In genomic region chr10:75788394-75789205, GRCh38 we compare ENCODE assay signal across 11 cellular contexts.
DNase-seq lines count a peak whose midpoint lies in the region; ATAC-seq lines count a peak whose summit lies in the region.
"Had no signal": no experiment of that assay in that cellular context is flagged by ENCODE, and none has a peak within 500 bp of the region (broad histone marks: within the 10 kb centered on the region; RNA-seq: fewer than 3 reads in every experiment).

No MANE protein-coding gene starts in this region.

- H3K27me3 Mint-ChIP-seq in T-helper 2 cell treated with Interferon-gamma antibody and Interleukin-4, amounts not matched to agents 5 μg/mL and 100 μg/mL, for 36 hours (ENCODE audit: low read depth), result peaks cover 2% of the 10 kb centered on the region
- H3K27me3 Mint-ChIP-seq: dendritic cell treated with granulocyte-macrophage colony-stimulating factor and Interleukin-4, amounts not matched to agents 40 ng/mL and 50 ng/mL, for 4 days had no signal

- H3K4me3 Mint-ChIP-seq in T-helper 2 cell treated with Interferon-gamma antibody and Interleukin-4, amounts not matched to agents 5 μg/mL and 100 μg/mL, for 36 hours, result no peak overlapping the region
- H3K4me3 Mint-ChIP-seq: dendritic cell treated with granulocyte-macrophage colony-stimulating factor and Interleukin-4, amounts not matched to agents 40 ng/mL and 50 ng/mL, for 4 days; nephron progenitor cell had no signal

- no peak for ATAC-seq in HG03342 (IDR thresholded peaks at IDR 0.05; ENCODE audit: unreplicated experiment)

- no peaks in the 10 kb centered on the region for H3K9me3 Mint-ChIP-seq in T-helper 2 cell treated with Interferon-gamma antibody and Interleukin-4, amounts not matched to agents 5 μg/mL and 100 μg/mL, for 36 hours
- H3K9me3 Mint-ChIP-seq: dendritic cell treated with granulocyte-macrophage colony-stimulating factor and Interleukin-4, amounts not matched to agents 40 ng/mL and 50 ng/mL, for 4 days had no signal

- H3K4me1 Mint-ChIP-seq in T-helper 2 cell treated with Interferon-gamma antibody and Interleukin-4, amounts not matched to agents 5 μg/mL and 100 μg/mL, for 36 hours (ENCODE audit: low read depth), result no peaks in the 10 kb centered on the region

- no peaks in the 10 kb centered on the region for H3K36me3 Mint-ChIP-seq in T-helper 2 cell treated with Interferon-gamma antibody and Interleukin-4, amounts not matched to agents 5 μg/mL and 100 μg/mL, for 36 hours (ENCODE audit: low read depth)

- DNase-seq in AG08395 (ENCODE audit: low spot score) (peak; percentile 30), amniotic epithelial cell (ENCODE audit: low read depth) (peak; percentile 7), glomerular endothelial cell (ENCODE audit: extremely low read depth, low read depth, low spot score) (peak; percentile 9), occipital lobe (lab: John Stamatoyannopoulos, UW) (peak; percentile 36), NCI-H2107 (lab: John Stamatoyannopoulos, UW) (no peak), COLO668 (lab: John Stamatoyannopoulos, UW; ENCODE audit: unreplicated experiment) (no peak)
- no peak for DNase-seq in T-helper 2 cell treated with Interferon-gamma antibody and Interleukin-4, amounts not matched to agents 5 μg/mL and 100 μg/mL, for 36 hours (ENCODE audit: low spot score)
- DNase-seq: NCI-H2029 treated with DMSO at 0.1 percent for 48 hours, nephron progenitor cell had no signal

- H3K27ac Mint-ChIP-seq in T-helper 2 cell treated with Interferon-gamma antibody and Interleukin-4, amounts not matched to agents 5 μg/mL and 100 μg/mL, for 36 hours, result no peak overlapping the region
- H3K27ac Mint-ChIP-seq: dendritic cell treated with granulocyte-macrophage colony-stimulating factor and Interleukin-4, amounts not matched to agents 40 ng/mL and 50 ng/mL, for 4 days; nephron progenitor cell had no signal

Comparison
In these comparisons a context has a peak if more than half of its experiments do, and no peak if none do; other contexts are left out.
1. DNase-seq: peak in AG08395 (single experiment), amniotic epithelial cell (single experiment), glomerular endothelial cell (single experiment) and occipital lobe (single experiment); none in NCI-H2107 (single experiment), T-helper 2 cell treated with Interferon-gamma antibody and Interleukin-4, amounts not matched to agents 5 μg/mL and 100 μg/mL, for 36 hours (single experiment) and COLO668 (single experiment).